ENCODE assay signal across 8 cellular contexts in the genomic region with DNA sequence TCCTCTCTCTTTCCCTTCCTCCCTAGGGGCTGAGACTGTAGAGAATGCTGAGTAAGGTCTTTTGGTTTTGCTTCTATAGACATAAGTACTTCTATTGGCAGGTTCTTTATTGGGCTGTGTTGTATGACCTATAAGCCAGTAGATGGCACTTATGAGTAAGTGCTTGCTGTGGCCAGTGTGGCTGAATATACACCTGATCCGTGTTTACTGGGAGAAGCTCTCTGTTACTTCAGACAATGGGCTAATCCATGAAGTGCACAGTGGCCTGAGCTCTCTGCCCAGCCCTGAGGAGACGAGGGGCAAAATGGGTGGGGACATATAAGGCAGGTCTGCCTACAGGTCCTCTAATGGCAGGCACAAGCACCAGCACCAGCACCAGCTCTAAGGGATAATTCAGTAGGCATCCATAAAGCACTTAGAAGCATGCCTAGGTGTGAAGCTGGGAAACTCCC.
DNase-seq lines count a peak whose midpoint lies in the region; ATAC-seq lines count a peak whose summit lies in the region.

No MANE protein-coding gene starts in this region.

- ATAC-seq in GM19023 (IDR thresholded peaks at IDR 0.05; ENCODE audit: unreplicated experiment): peak; percentile 99
- peak; percentile 84 for ATAC-seq in HG03097 (IDR thresholded peaks at IDR 0.05; ENCODE audit: low FRiP score, unreplicated experiment)
- ATAC-seq in aorta (ENCODE audit: low FRiP score): no peak

- H3K14ac ChIP-seq in neuronal stem cell (ENCODE audit: low read length): no peak overlapping the region

- H4K8ac ChIP-seq in neuronal stem cell (ENCODE audit: low read depth, low read length): no peak overlapping the region

- H2BK5ac ChIP-seq in neuronal stem cell (ENCODE audit: low read length): no peak overlapping the region

- no peak overlapping the region for H2BK15ac ChIP-seq in neuronal stem cell (ENCODE audit: low read length)

- no peaks in the 10 kb centered on the region for H3K36me3 ChIP-seq in neuronal stem cell (replicated peaks in 1 of 2; ENCODE audit: control insufficient read depth in 2 of 2, insufficient read depth in 2 of 2, low read length in 2 of 2)
- H3K36me3 ChIP-seq in aorta (ENCODE audit: control insufficient read depth in 1 of 2, insufficient read depth in 2 of 2, low read length in 1 of 2): no peaks in the 10 kb centered on the region

- H3K9me3 ChIP-seq in neuronal stem cell (replicated peaks in 1 of 2; ENCODE audit: control insufficient read depth in 2 of 2, insufficient read depth in 1 of 2, low read depth in 1 of 2, low read length in 2 of 2) (peaks cover 0 to 13% of the 10 kb centered on the region in 2 donors), aorta (ENCODE audit: control insufficient read depth, low read length) (no peaks in the 10 kb centered on the region)

- H3K79me1 ChIP-seq in neuronal stem cell (ENCODE audit: low read depth, low read length): no peaks in the 10 kb centered on the region

- H2BK12ac ChIP-seq in neuronal stem cell (ENCODE audit: low read length): no peak overlapping the region

- H2BK120ac ChIP-seq in neuronal stem cell (ENCODE audit: low read depth, low read length): no peak overlapping the region

- H4K91ac ChIP-seq in neuronal stem cell (ENCODE audit: low read depth, low read length, poor library complexity): no peak overlapping the region

- no peak overlapping the region for H3K4ac ChIP-seq in neuronal stem cell (ENCODE audit: low read length)

- H3K9ac ChIP-seq in neuronal stem cell (ENCODE audit: low read depth, low read length, poor library complexity): no peak overlapping the region

- peak; percentile 45 for DNase-seq in Caki2 (ENCODE audit: low read depth)
- peak; percentile 83 for DNase-seq in NCI-H69 (lab: John Stamatoyannopoulos, UW)
- DNase-seq in dermis blood vessel endothelial cell: peak; percentile 23
- peak; percentile 43 for DNase-seq in neuronal stem cell (ENCODE audit: low spot score)
- no peak for DNase-seq in aorta
- DNase-seq in posterior cingulate gyrus: no peak

- H3K4me3 ChIP-seq in neuronal stem cell (ENCODE audit: low read length in 2 of 2) (no peak overlapping the region), aorta (ENCODE audit: low read length in 2 of 2) (no peak overlapping the region)

- H3K27me3 ChIP-seq in neuronal stem cell (ENCODE audit: control insufficient read depth in 3 of 3, insufficient read depth in 3 of 3, low read depth in 1 of 3, low read length in 3 of 3) (no peaks in the 10 kb centered on the region), aorta (ENCODE audit: control insufficient read depth in 1 of 2, insufficient read depth in 2 of 2, low read length in 1 of 2) (no peaks in the 10 kb centered on the region)

- H3K4me1 ChIP-seq in neuronal stem cell (ENCODE audit: control insufficient read depth in 2 of 2, insufficient read depth in 1 of 2, low read depth in 1 of 2, low read length in 2 of 2) (peaks cover 0 to 4% of the 10 kb centered on the region in 2 donors), aorta (ENCODE audit: control insufficient read depth in 1 of 2, insufficient read depth in 2 of 2, low read length in 2 of 2) (no peaks in the 10 kb centered on the region)

- no peak overlapping the region for H2AK5ac ChIP-seq in neuronal stem cell (ENCODE audit: low read depth, low read length)

- intact Hi-C loops in aorta (cut with DNase I): loop anchor here in 1 of 2 donors (10.0 kb wide), 2 partner anchors 857 to 1057 kb away; no protein-coding TSS in a partner anchor
- intact Hi-C loops in posterior cingulate gyrus (cut with DNase I): no loop called here

- no peak overlapping the region for H3K23ac ChIP-seq in neuronal stem cell (ENCODE audit: low read depth, low read length, poor library complexity)

- no CpG with 5 or more reads among the region's 2 CpGs for WGBS in neuronal stem cell (ENCODE audit: extremely low coverage in 2 of 2, insufficient read length in 2 of 2, insufficient replicate concordance in 1 of 2), 2 donors
- 50 to 51% methylated on average over 2 of the region's 2 CpGs for WGBS in aorta, 2 donors

- no peak overlapping the region for H3K27ac ChIP-seq in neuronal stem cell (replicated peaks; ENCODE audit: low read length)
- H3K27ac ChIP-seq in aorta (ENCODE audit: low read depth in 1 of 2, low read length in 2 of 2): no peak overlapping the region

- H2AFZ ChIP-seq in neuronal stem cell (ENCODE audit: low read length): peak overlapping the region; percentile 23

- in situ Hi-C loops in Caki2 (cut with HindIII; ENCODE audit: low pct_unique_long_range_greater_than_20kb, low sequenced_read_pairs): no loop called here

- H3K4me2 ChIP-seq in neuronal stem cell (ENCODE audit: insufficient read depth, low read length, poor library complexity, severe bottlenecking): no peak overlapping the region

- H3K18ac ChIP-seq in neuronal stem cell (ENCODE audit: low read length): no peak overlapping the region

Comparison
In these comparisons a context has a peak if more than half of its experiments do, and no peak if none do; other contexts are left out.
1. DNase-seq: peak in Caki2 (single experiment), NCI-H69 (single experiment), dermis blood vessel endothelial cell (single experiment) and neuronal stem cell (single experiment); none in aorta (0 of 2) and posterior cingulate gyrus (0 of 10).